2 cellular contexts compared by ENCODE assay signal in genomic region chr13:106649495-106649894, GRCh38.
TF ChIP-seq lines count a peak whose summit lies in the region.

No MANE protein-coding gene starts in this region.

TF ChIP-seq in H1, 55 proteins besides CTCF, POLR2A, EP300 and RAD21 (continued from another document):
- TF ChIP-seq TAF7 (optimal IDR thresholded peaks at IDR 0.05; ENCODE audit: borderline replicate concordance, low read depth, low read length) (no peak), CREB1 (IDR thresholded peaks at IDR 0.05) (no peak), USF2 (IDR thresholded peaks at IDR 0.05; ENCODE audit: low read length) (no peak), KDM4A (IDR thresholded peaks at IDR 0.05; ENCODE audit: low read depth, low read length, severe bottlenecking) (no peak), ATF2 (IDR thresholded peaks at IDR 0.05; ENCODE audit: low read length) (no peak), TBP (IDR thresholded peaks at IDR 0.05; ENCODE audit: low read depth, low read length) (no peak), RBBP5 (IDR thresholded peaks at IDR 0.05; ENCODE audit: borderline replicate concordance, low read depth, low read length) (no peak), BACH1 (IDR thresholded peaks at IDR 0.05; ENCODE audit: low read length) (no peak), E2F6 (IDR thresholded peaks at IDR 0.05) (no peak), PHF8 (conservative IDR thresholded peaks at IDR 0.05; ENCODE audit: low read depth, low read length) (no peak), CHD1 (IDR thresholded peaks at IDR 0.05; ENCODE audit: low read depth, low read length) (no peak), CBX8 (IDR thresholded peaks at IDR 0.05; ENCODE audit: borderline replicate concordance, low read depth, low read length) (no peak), HDAC2 (IDR thresholded peaks at IDR 0.05; ENCODE audit: borderline replicate concordance in 1 of 2, low read depth in 2 of 2, low read length in 2 of 2) (no peak), TAF1 (IDR thresholded peaks at IDR 0.05; ENCODE audit: low read depth, low read length) (no peak), SP1 (IDR thresholded peaks at IDR 0.05; ENCODE audit: low read depth, low read length) (no peak)

TF ChIP-seq in HepG2, 621 proteins besides CTCF, POLR2A, EP300 and RAD21:
- TF ChIP-seq ZNF800 (CRISPR knock-in tag; IDR thresholded peaks at IDR 0.05): no peak
- TF ChIP-seq TERF1 (CRISPR knock-in tag; IDR thresholded peaks at IDR 0.05): no peak
- TF ChIP-seq TRIM24 (CRISPR knock-in tag; IDR thresholded peaks at IDR 0.05): no peak
- TF ChIP-seq ZNF224 (CRISPR knock-in tag; IDR thresholded peaks at IDR 0.05): no peak
- TF ChIP-seq SP2 (CRISPR knock-in tag; IDR thresholded peaks at IDR 0.05): no peak
- TF ChIP-seq THAP11 (CRISPR knock-in tag; IDR thresholded peaks at IDR 0.05): no peak
- no peak for TF ChIP-seq ONECUT2 (CRISPR knock-in tag; IDR thresholded peaks at IDR 0.05)
- TF ChIP-seq ZNF333 (CRISPR knock-in tag; IDR thresholded peaks at IDR 0.05; ENCODE audit: borderline replicate concordance): no peak
- TF ChIP-seq CEBPG (CRISPR knock-in tag; IDR thresholded peaks at IDR 0.05): no peak
- no peak for TF ChIP-seq ZNF883 (CRISPR knock-in tag; IDR thresholded peaks at IDR 0.05; ENCODE audit: not compliant biosample characterization)
- no peak for TF ChIP-seq FOXA1 (IDR thresholded peaks at IDR 0.05)
- TF ChIP-seq FOXA1 (CRISPR knock-in tag; IDR thresholded peaks at IDR 0.05): no peak
- no peak for TF ChIP-seq SP4 (CRISPR knock-in tag; IDR thresholded peaks at IDR 0.05)
- TF ChIP-seq ZNF557 (CRISPR knock-in tag; IDR thresholded peaks at IDR 0.05): no peak
- TF ChIP-seq ZEB1 (IDR thresholded peaks at IDR 0.05; ENCODE audit: insufficient replicate concordance, low read depth): no peak
- TF ChIP-seq NR1H2 (CRISPR knock-in tag; IDR thresholded peaks at IDR 0.05; ENCODE audit: borderline replicate concordance, low read depth): no peak
- TF ChIP-seq AFF4 (CRISPR knock-in tag; IDR thresholded peaks at IDR 0.05): no peak
- no peak for TF ChIP-seq ZNF563 (CRISPR knock-in tag; IDR thresholded peaks at IDR 0.05)
- no peak for TF ChIP-seq NFIB (CRISPR knock-in tag; IDR thresholded peaks at IDR 0.05; ENCODE audit: borderline replicate concordance)
- no peak for TF ChIP-seq CEBPB (IDR thresholded peaks at IDR 0.05; ENCODE audit: borderline replicate concordance, low read depth, low read length)
